8 cellular contexts compared by ENCODE assay signal in genomic region chr2:112055833-112056625, GRCh38. TPM values are rescaled to one million over a fixed set of nuclear protein-coding genes. Genes with fewer than 3 reads are reported as not detected.
DNase-seq lines count a peak whose midpoint lies in the region; ATAC-seq and TF ChIP-seq lines count a peak whose summit lies in the region.

No MANE protein-coding gene starts in this region.

- peak overlapping the region; percentile 95 for H4K91ac ChIP-seq in IMR-90 (ENCODE audit: insufficient read depth, low read depth, low read length)

- no TSS peak for BruUV-seq in IMR-90 (replicated peaks; lab: Mats Ljungman, UMichigan)

- H2AFZ ChIP-seq in IMR-90 (replicated peaks; ENCODE audit: low read length, poor library complexity): peak overlapping the region; percentile 92

- peak overlapping the region; percentile 91 for H2BK5ac ChIP-seq in IMR-90 (ENCODE audit: low read depth, low read length, poor library complexity, severe bottlenecking)

- peak overlapping the region; percentile 85 for H3K56ac ChIP-seq in IMR-90 (ENCODE audit: extremely low read depth, insufficient read depth, low read length)

- peak overlapping the region; percentile 99 for H3K14ac ChIP-seq in IMR-90 (replicated peaks; ENCODE audit: low read depth, low read length)

- TF ChIP-seq POLR2A in IMR-90 (IDR thresholded peaks at IDR 0.05; ENCODE audit: low read depth, low read length) (peak; percentile 54; the same call in 1 of the 2 replicates), ovary (IDR thresholded peaks at IDR 0.05) (no peak)

- H3K27ac ChIP-seq in IMR-90 (ENCODE audit: insufficient read depth, low read length) (peak overlapping the region; percentile 87), heart right ventricle (peak overlapping the region; percentile 92 to 100 (median 98)), ovary (peak overlapping the region; percentile 54 to 94)

- H3K79me1 ChIP-seq in IMR-90 (ENCODE audit: low read depth in 1 of 2, low read length in 2 of 2): peaks cover 26 to 44% of the 10 kb centered on the region in 2 experiments

- peak overlapping the region; percentile 57 to 90 for H4K8ac ChIP-seq in IMR-90 (ENCODE audit: low read depth in 2 of 2, low read length in 2 of 2)

- H3K9ac ChIP-seq in IMR-90 (ENCODE audit: low read depth, low read length): peak overlapping the region; percentile 90

- 0% methylated on average over 19 of the region's 30 CpGs; no CpG with 5 or more reads in 1 of the 2 experiments for WGBS in IMR-90 (ENCODE audit: extremely low coverage in 2 of 2, insufficient read length in 1 of 2), 2 experiments
- WGBS in heart right ventricle, 2 donors: 0 to 1% methylated on average over 30 of the region's 30 CpGs
- WGBS in ovary, 3 donors: 0 to 1% (median 1%) methylated on average over 30 of the region's 30 CpGs

- H3K4me3 ChIP-seq in IMR-90 (ENCODE audit: insufficient read depth, low read depth, low read length) (peak overlapping the region; percentile 67), heart right ventricle (peak overlapping the region; percentile 79 to 96 (median 84)), ovary (peak overlapping the region; percentile 86)

- intact Hi-C loops in IMR-90 (cut with micrococcal nuclease): loop anchor here (1.0 to 5.0 kb wide), 3 partner anchors 10 to 221 kb away; partner anchors contain the start of gene ZC3H6
- intact Hi-C loops in heart right ventricle (cut with DNase I): loop anchor here in 6 of 10 donors (5.0 to 10.0 kb wide), 3 partner anchors 199 to 221 kb away; partner anchors contain the start of genes ZC3H8 (in 4 of the 6) and ZC3H6 (in 2 of the 6)
- intact Hi-C loops in ovary (cut with DNase I): loop anchor here in 1 of 4 donors (10.0 kb wide), 1 partner anchor 199 kb away; the partner anchor contains the start of gene ZC3H8

- DNase-seq in NCI-H1417 (lab: John Stamatoyannopoulos, UW) (peak; percentile 7 to 70 (median 49)), NCI-H1417 treated with DMSO at 0.1 percent for 48 hours (lab: John Stamatoyannopoulos, UW) (no peak), IMR-90 (peak; percentile 95), SIG-M5 (lab: John Stamatoyannopoulos, UW) (peak; percentile 54), amniotic epithelial cell (ENCODE audit: low read depth) (peak; percentile 98), heart right ventricle (peak; percentile 50 to 86), ovary (peak; percentile 61 to 80 (median 67))

- no peak for TF ChIP-seq CTCF in IMR-90 (conservative IDR thresholded peaks at IDR 0.05; ENCODE audit: low read depth, low read length)
- no peak for TF ChIP-seq CTCF in heart right ventricle (IDR thresholded peaks at IDR 0.05)
- no peak for TF ChIP-seq CTCF in ovary (IDR thresholded peaks at IDR 0.05)

- H2BK20ac ChIP-seq in IMR-90 (ENCODE audit: low read depth, low read length): 0 out of 2 replicates have a peak overlapping the region, but pooled peaks have one; percentile 34

- CTCF ChIA-PET in IMR-90 (lab: Yijun Ruan, JAX): no interaction called here

- peak; percentile 5 for ATAC-seq in IMR-90 (ENCODE audit: low read depth)
- ATAC-seq in heart right ventricle: peak in 7 of 8 donors; percentile 3 to 41 (median 17)
- ATAC-seq in GM19452 (IDR thresholded peaks at IDR 0.05; ENCODE audit: unreplicated experiment): no peak

- H3K9me3 ChIP-seq in IMR-90 (ENCODE audit: control insufficient read depth, insufficient read depth, low read length): no peaks in the 10 kb centered on the region
- H3K9me3 ChIP-seq in heart right ventricle: no peaks in the 10 kb centered on the region
- no peaks in the 10 kb centered on the region for H3K9me3 ChIP-seq in ovary

- peak overlapping the region; percentile 97 for H3K4ac ChIP-seq in IMR-90 (ENCODE audit: low read depth, low read length)

- H3K18ac ChIP-seq in IMR-90 (ENCODE audit: low read depth, low read length): peak overlapping the region; percentile 39; the same call in 1 of the 2 replicates

- dilution Hi-C loops in IMR-90 (cut with HindIII; ENCODE audit: low sequenced_read_pairs, unreplicated experiment): no loop called here

- TF ChIP-seq RAD21 in IMR-90 (IDR thresholded peaks at IDR 0.05; ENCODE audit: low read length): no peak

- H3K27me3 ChIP-seq in IMR-90 (ENCODE audit: control insufficient read depth, insufficient read depth, low read length) (no peaks in the 10 kb centered on the region), heart right ventricle (no peaks in the 10 kb centered on the region), ovary (no peaks in the 10 kb centered on the region)

- peak overlapping the region; percentile 100 for H2AK9ac ChIP-seq in IMR-90 (replicated peaks; ENCODE audit: low read depth, low read length, poor library complexity)

- peak overlapping the region; percentile 69; the same call in 1 of the 3 replicates for H2BK15ac ChIP-seq in IMR-90 (ENCODE audit: low read depth, low read length)

- peak overlapping the region; percentile 80 for H2AK5ac ChIP-seq in IMR-90 (ENCODE audit: low read depth, low read length)

- peak overlapping the region; percentile 73 for H3K4me2 ChIP-seq in IMR-90 (ENCODE audit: low read depth, low read length)

- in situ Hi-C loops in IMR-90 (cut with MboI; ENCODE audit: low sequenced_read_pairs): no loop called here

- H2BK120ac ChIP-seq in IMR-90 (ENCODE audit: low read depth, low read length): peak overlapping the region; percentile 90

- H3K9me1 ChIP-seq in IMR-90 (ENCODE audit: insufficient read depth, low read length): peaks cover 14% of the 10 kb centered on the region

- POLR2A ChIA-PET in IMR-90 (lab: Charles Lee; ENCODE audit: unreplicated experiment): no interaction called here

- H3K23ac ChIP-seq in IMR-90 (ENCODE audit: low read depth, low read length): peak overlapping the region; percentile 96

- H3K36me3 ChIP-seq in IMR-90 (ENCODE audit: control insufficient read depth, insufficient read depth, low read length) (peaks cover 9% of the 10 kb centered on the region), heart right ventricle (peaks cover 0 to 22% (median 0%) of the 10 kb centered on the region in 9 donors), ovary (no peaks in the 10 kb centered on the region)

- H4K5ac ChIP-seq in IMR-90 (ENCODE audit: low read depth, low read length): peak overlapping the region; percentile 73; the same call in 1 of the 2 replicates

- peaks cover 22% of the 10 kb centered on the region for H4K20me1 ChIP-seq in IMR-90 (ENCODE audit: insufficient read depth, low read length)

- TF ChIP-seq EP300 in ovary (IDR thresholded peaks at IDR 0.05): peak; percentile 17

- H3K4me1 ChIP-seq in IMR-90 (ENCODE audit: control insufficient read depth, insufficient read depth, low read length) (peaks cover 12% of the 10 kb centered on the region), heart right ventricle (peaks cover 0 to 47% (median 28%) of the 10 kb centered on the region in 9 donors), ovary (ENCODE audit: insufficient read depth) (peaks cover 8% of the 10 kb centered on the region)

TF ChIP-seq in IMR-90, 13 proteins besides CTCF, POLR2A, EP300 and RAD21:
- TF ChIP-seq USF2 (IDR thresholded peaks at IDR 0.05; ENCODE audit: low read depth, low read length) (no peak), FOS (IDR thresholded peaks at IDR 0.05; ENCODE audit: low read depth, low read length) (peak; percentile 91), CEBPB (IDR thresholded peaks at IDR 0.05; ENCODE audit: low read depth, low read length) (peak; percentile 89), BHLHE40 (IDR thresholded peaks at IDR 0.05; ENCODE audit: low read depth, low read length) (peak; percentile 38; the same call in 1 of the 2 replicates), RFX5 (IDR thresholded peaks at IDR 0.05; ENCODE audit: low read depth, low read length) (no peak), MXI1 (IDR thresholded peaks at IDR 0.05; ENCODE audit: borderline replicate concordance, low read depth, low read length) (no peak), NFE2L2 (IDR thresholded peaks at IDR 0.05; ENCODE audit: low read depth, low read length) (no peak)

RNA-seq across cellular contexts. Expression of gene TMEM87B, which starts 1.0 kb away (rescaled TPM):
- 6.3 and 16.9 TPM in 2 replicates for total RNA-seq in IMR-90 (2012; rRNA removed)
- polyA plus RNA-seq in IMR-90 (2012; rRNA removed): 8.8 and 12.5 TPM in 2 replicates
- 2.8 and 3.4 TPM in 2 replicates for polyA plus RNA-seq in IMR-90 (2012; cell fraction: cytosol; rRNA removed)
- polyA plus RNA-seq in IMR-90 (2012; cell fraction: nucleus; rRNA removed; ENCODE audit: low replicate concordance): 7.8 and 22.3 TPM in 2 replicates
- 10 to 100 TPM in 2 of 10 donors, 1 to 10 TPM in 8; 4.4 to 11.1 (median 5.7) TPM for total RNA-seq in heart right ventricle
- polyA plus RNA-seq in heart right ventricle: 1 to 10 TPM; 4.8 to 6.0 TPM
- total RNA-seq in ovary: 10 to 100 TPM; 11.0 to 23.8 (median 13.2) TPM
- polyA plus RNA-seq in ovary: 10 to 100 TPM in 1 of 2 donors, 1 to 10 TPM in 1; 7.1 to 18.4 TPM
